Comparison of ENCODE assay signal across 2 cellular contexts in the genomic region with DNA sequence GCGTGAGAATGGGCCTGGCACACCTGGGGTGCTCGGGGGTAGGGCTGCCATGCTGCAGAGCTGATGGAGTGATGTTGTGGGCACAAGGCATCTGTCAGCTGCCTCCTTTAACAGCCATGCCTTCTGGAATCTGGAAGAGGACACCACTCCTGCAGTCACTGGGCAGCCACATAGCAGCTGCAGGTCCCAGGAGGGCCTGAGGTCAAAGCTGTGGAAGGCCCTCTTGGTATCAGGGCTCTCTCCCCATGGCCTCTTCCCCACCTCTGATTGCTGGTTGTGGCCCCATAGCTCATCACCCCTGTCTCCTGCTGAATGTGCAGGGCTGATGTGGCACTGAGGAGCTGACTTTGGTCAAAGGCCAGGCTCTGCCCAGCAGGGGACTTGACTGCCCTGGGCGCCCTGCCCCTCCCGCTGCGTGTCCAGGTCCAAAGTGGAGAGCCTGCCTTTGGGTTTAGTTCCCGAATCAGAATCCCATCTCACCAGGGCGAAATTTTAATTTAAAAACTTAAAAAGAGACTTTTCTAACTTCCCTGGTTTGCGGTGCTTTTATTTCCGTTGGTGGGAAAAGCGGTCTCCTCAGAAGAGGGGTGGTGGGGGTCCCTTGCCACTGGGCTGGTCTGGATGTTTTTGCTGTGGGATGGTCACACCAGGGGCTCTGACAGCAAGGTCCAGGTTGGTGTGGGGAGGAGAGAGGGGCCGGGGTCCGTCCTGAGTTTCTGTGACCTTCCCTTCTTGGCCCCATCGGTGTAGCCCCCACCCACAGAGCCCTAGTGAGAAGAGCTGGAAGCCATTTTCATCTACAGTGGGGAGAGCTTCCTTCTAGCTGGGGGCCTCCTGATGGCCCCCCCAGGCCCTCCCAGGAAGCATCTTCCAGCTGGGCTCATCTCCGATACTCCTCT.
TF ChIP-seq lines count a peak whose summit lies in the region.

No MANE protein-coding gene starts in this region.

TF ChIP-seq in IMR-90, 13 proteins besides CTCF, POLR2A, EP300 and RAD21:
- TF ChIP-seq SMC3 (IDR thresholded peaks at IDR 0.05; ENCODE audit: low read depth, low read length) = no peak

TF ChIP-seq in H1, 55 proteins besides CTCF, POLR2A, EP300 and RAD21:
- TF ChIP-seq TAF1 (IDR thresholded peaks at IDR 0.05; ENCODE audit: low read depth, low read length) (no peak), SIRT6 (IDR thresholded peaks at IDR 0.05; ENCODE audit: low read length) (no peak), RFX5 (IDR thresholded peaks at IDR 0.05; ENCODE audit: borderline replicate concordance, low read depth, low read length) (no peak), HDAC2 (IDR thresholded peaks at IDR 0.05; ENCODE audit: borderline replicate concordance in 1 of 2, low read depth in 2 of 2, low read length in 2 of 2) (no peak), SIN3A (conservative IDR thresholded peaks at IDR 0.05 in 1 of 2, IDR thresholded peaks at IDR 0.05 in 1 of 2; ENCODE audit: low read depth in 1 of 2, low read length in 2 of 2) (no peak), YY1 (IDR thresholded peaks at IDR 0.05; ENCODE audit: low read depth, low read length) (no peak), BRCA1 (IDR thresholded peaks at IDR 0.05; ENCODE audit: low read depth, low read length) (no peak), RXRA (IDR thresholded peaks at IDR 0.05; ENCODE audit: insufficient read depth, low read depth, low read length) (no peak), HDAC6 (IDR thresholded peaks at IDR 0.05; ENCODE audit: low read depth, low read length) (no peak)
